In genomic region chr5:177389368-177390169, GRCh38 we compare ENCODE assay signal across 8 cellular contexts. TPM values are rescaled to one million over a fixed set of nuclear protein-coding genes. Genes with fewer than 3 reads are reported as not detected.
DNase-seq lines count a peak whose midpoint lies in the region; ATAC-seq and TF ChIP-seq lines count a peak whose summit lies in the region.

No MANE protein-coding gene starts in this region.

- no peaks in the 10 kb centered on the region for H3K36me3 Mint-ChIP-seq in CD4-positive, alpha-beta memory T cell

- intact Hi-C loops in CD4-positive, alpha-beta memory T cell (cut with micrococcal nuclease), result loop anchor here (1.0 to 5.0 kb wide), 8 partner anchors 10 to 112 kb away; partner anchors contain the start of genes PDLIM7 and RGS14

- POLR2A ChIA-PET in CD4-positive, alpha-beta memory T cell (lab: Charles Lee; ENCODE audit: partially characterized antibody), result interaction anchor here (0.7 to 10.3 kb wide), 23 partner anchors 11 to 112 kb away, joined by 3 to 138 read pairs (median 8); partner anchors contain the start of genes F12, GRK6, LMAN2 and MXD3

- peak overlapping the region; percentile 37 for H3K9ac ChIP-seq in mesenchymal stem cell (ENCODE audit: low read length)

- no peak overlapping the region for H2BK5ac ChIP-seq in mesenchymal stem cell (ENCODE audit: low read depth, low read length, poor library complexity, severe bottlenecking)

- peak overlapping the region; percentile 79 to 98 (median 96) for H3K27ac Mint-ChIP-seq in CD4-positive, alpha-beta memory T cell

- CTCF ChIA-PET in CD4-positive, alpha-beta memory T cell (lab: Charles Lee; ENCODE audit: partially characterized antibody), result interaction anchor here (1.0 to 11.6 kb wide), 36 partner anchors 11 to 276 kb away, joined by 3 to 295 read pairs (median 7); partner anchors contain the start of genes DDX41, F12, GRK6 and LMAN2

- H2AFZ ChIP-seq in mesenchymal stem cell (ENCODE audit: low read depth, low read length), result no peak overlapping the region

- no peaks in the 10 kb centered on the region for H3K27me3 Mint-ChIP-seq in CD4-positive, alpha-beta memory T cell

- H3K36me3 ChIP-seq in CD4-positive, alpha-beta memory T cell (ENCODE audit: insufficient read depth, low read length), result no peaks in the 10 kb centered on the region
- no peaks in the 10 kb centered on the region for H3K36me3 ChIP-seq in mesenchymal stem cell (ENCODE audit: control insufficient read depth in 1 of 2, insufficient read depth in 2 of 2, low read depth in 1 of 2, low read length in 2 of 2)

- in situ Hi-C loops in astrocyte of the cerebellum (cut with HindIII; ENCODE audit: low sequenced_read_pairs), result no loop called here

- ATAC-seq in GM21786 (IDR thresholded peaks at IDR 0.05; ENCODE audit: unreplicated experiment) (peak; percentile 54), HG03039 (IDR thresholded peaks at IDR 0.05; ENCODE audit: unreplicated experiment) (no peak), GM21737 (IDR thresholded peaks at IDR 0.05; ENCODE audit: unreplicated experiment) (no peak)

- H4K91ac ChIP-seq in mesenchymal stem cell (ENCODE audit: low read length), result no peak overlapping the region

- H4K8ac ChIP-seq in mesenchymal stem cell (ENCODE audit: low read length), result no peak overlapping the region

- WGBS in mesenchymal stem cell, result 11% methylated on average over 19 of the region's 20 CpGs

- peaks cover 58% of the 10 kb centered on the region for H3K4me1 ChIP-seq in CD4-positive, alpha-beta memory T cell (ENCODE audit: insufficient read depth, low read length)
- peaks cover 22% of the 10 kb centered on the region for H3K4me1 ChIP-seq in mesenchymal stem cell (ENCODE audit: control insufficient read depth, insufficient read depth, low read depth, low read length)

- peak overlapping the region; percentile 62 to 88 (median 78) for H3K4me3 Mint-ChIP-seq in CD4-positive, alpha-beta memory T cell

- H3K27ac ChIP-seq in CD4-positive, alpha-beta memory T cell (ENCODE audit: low read depth, low read length), result peak overlapping the region; percentile 71
- H3K27ac ChIP-seq in mesenchymal stem cell (ENCODE audit: low read length, poor library complexity, severe bottlenecking), result peak overlapping the region; percentile 56

- H2BK15ac ChIP-seq in mesenchymal stem cell (ENCODE audit: low read depth, poor library complexity, severe bottlenecking), result no peak overlapping the region

- H3K4me3 ChIP-seq in CD4-positive, alpha-beta memory T cell (ENCODE audit: low read length in 2 of 2), result peak overlapping the region in 1 of 2 donors; percentile 4
- H3K4me3 ChIP-seq in astrocyte of the cerebellum (ENCODE audit: low read depth, low read length) (no peak overlapping the region), mesenchymal stem cell (ENCODE audit: insufficient read depth in 1 of 2, low read depth in 1 of 2, low read length in 2 of 2) (peak overlapping the region in 1 of 2 experiments; percentile 57)

- no peak overlapping the region for H3K23ac ChIP-seq in mesenchymal stem cell (ENCODE audit: low read length in 2 of 2)

- H2BK12ac ChIP-seq in mesenchymal stem cell (ENCODE audit: low read length in 2 of 2), result no peak overlapping the region

- H3K79me1 ChIP-seq in mesenchymal stem cell (replicated peaks; ENCODE audit: low read length, poor library complexity, severe bottlenecking), result no peaks in the 10 kb centered on the region

- H3K27me3 ChIP-seq in CD4-positive, alpha-beta memory T cell (ENCODE audit: insufficient read depth, low read length), result no peaks in the 10 kb centered on the region
- peaks cover 6 to 41% of the 10 kb centered on the region in 2 experiments for H3K27me3 ChIP-seq in mesenchymal stem cell (ENCODE audit: control insufficient read depth in 1 of 2, insufficient read depth in 1 of 2, low read length in 2 of 2)

- no peak overlapping the region for H2AK5ac ChIP-seq in mesenchymal stem cell (ENCODE audit: low read length, severe bottlenecking)

- no peaks in the 10 kb centered on the region for H3K9me3 Mint-ChIP-seq in CD4-positive, alpha-beta memory T cell

- H3K4me2 ChIP-seq in mesenchymal stem cell (ENCODE audit: low read length, poor library complexity, severe bottlenecking), result peak overlapping the region; percentile 40

- peak; percentile 73 to 88 (median 80) for DNase-seq in CD4-positive, alpha-beta memory T cell
- peak; percentile 11 for DNase-seq in OCI-M1 (lab: John Stamatoyannopoulos, UW)
- peak; percentile 75 for DNase-seq in astrocyte of the cerebellum (ENCODE audit: low read depth)
- DNase-seq in mesenchymal stem cell, result peak; percentile 98
- no peak for DNase-seq in SKM-1 (lab: John Stamatoyannopoulos, UW; ENCODE audit: unreplicated experiment)

- H3K9me3 ChIP-seq in CD4-positive, alpha-beta memory T cell (ENCODE audit: control insufficient read depth in 1 of 2, low read length in 2 of 2), result no peaks in the 10 kb centered on the region
- no peaks in the 10 kb centered on the region for H3K9me3 ChIP-seq in mesenchymal stem cell (ENCODE audit: control insufficient read depth, low read length)

- H3K18ac ChIP-seq in mesenchymal stem cell (ENCODE audit: low read depth in 1 of 2, low read length in 2 of 2), result peak overlapping the region in 1 of 2 experiments; percentile 5

- peak overlapping the region in 1 of 2 experiments; percentile 9 for H3K14ac ChIP-seq in mesenchymal stem cell (ENCODE audit: low read length in 2 of 2)

- no peak for TF ChIP-seq CTCF in astrocyte of the cerebellum (IDR thresholded peaks at IDR 0.05; ENCODE audit: low read depth, low read length, missing control alignments)

- H3K4ac ChIP-seq in mesenchymal stem cell (ENCODE audit: low read depth in 1 of 2, low read length in 2 of 2), result no peak overlapping the region

- peaks cover 33 to 65% (median 43%) of the 10 kb centered on the region in 4 donors for H3K4me1 Mint-ChIP-seq in CD4-positive, alpha-beta memory T cell

- no peak overlapping the region for H2BK120ac ChIP-seq in mesenchymal stem cell (ENCODE audit: low read depth, low read length)

RNA-seq across cellular contexts. Expression of gene SLC34A1, which starts 5.3 kb away (rescaled TPM):
- total RNA-seq in CD4-positive, alpha-beta memory T cell, result under 1 TPM in 1 of 2 experiments, not detected in 1; 0.11 TPM
- polyA plus RNA-seq in CD4-positive, alpha-beta memory T cell, result not detected
- polyA plus RNA-seq in mesenchymal stem cell (2013, experiment 1 of 2), result not detected
- not detected for polyA plus RNA-seq in mesenchymal stem cell (2013, experiment 2 of 2)

RNA-seq across cellular contexts. Expression of gene PFN3, which starts 10.9 kb away (rescaled TPM):
- total RNA-seq in CD4-positive, alpha-beta memory T cell, result not detected
- not detected for polyA plus RNA-seq in CD4-positive, alpha-beta memory T cell
- not detected for polyA plus RNA-seq in mesenchymal stem cell (2013, experiment 1 of 2)
- not detected for polyA plus RNA-seq in mesenchymal stem cell (2013, experiment 2 of 2)

RNA-seq across cellular contexts. Expression of gene F12, which starts 19.8 kb away (rescaled TPM):
- not detected for total RNA-seq in CD4-positive, alpha-beta memory T cell
- polyA plus RNA-seq in CD4-positive, alpha-beta memory T cell, result 1 to 10 TPM; 2.0 to 2.4 TPM
- polyA plus RNA-seq in mesenchymal stem cell (2013, experiment 1 of 2), result 1.2 TPM
- polyA plus RNA-seq in mesenchymal stem cell (2013, experiment 2 of 2), result 1.3 TPM

RNA-seq across cellular contexts. Expression of gene RGS14, which starts 31.8 kb away (rescaled TPM):
- 100 to 1,000 TPM; 167 to 168 TPM for total RNA-seq in CD4-positive, alpha-beta memory T cell
- polyA plus RNA-seq in CD4-positive, alpha-beta memory T cell, result 10 to 100 TPM; 62.3 to 96.7 TPM
- 16.7 TPM for polyA plus RNA-seq in mesenchymal stem cell (2013, experiment 1 of 2)
- polyA plus RNA-seq in mesenchymal stem cell (2013, experiment 2 of 2), result 15.9 TPM

RNA-seq across cellular contexts. Expression of gene GRK6, which starts 36.9 kb away (rescaled TPM):
- 100 to 1,000 TPM; 189 to 191 TPM for total RNA-seq in CD4-positive, alpha-beta memory T cell
- polyA plus RNA-seq in CD4-positive, alpha-beta memory T cell, result 100 to 1,000 TPM in 1 of 2 donors, 10 to 100 TPM in 1; 72.4 to 203 TPM
- polyA plus RNA-seq in mesenchymal stem cell (2013, experiment 1 of 2), result 12.5 TPM
- polyA plus RNA-seq in mesenchymal stem cell (2013, experiment 2 of 2), result 13.0 TPM
